In the genomic region with DNA sequence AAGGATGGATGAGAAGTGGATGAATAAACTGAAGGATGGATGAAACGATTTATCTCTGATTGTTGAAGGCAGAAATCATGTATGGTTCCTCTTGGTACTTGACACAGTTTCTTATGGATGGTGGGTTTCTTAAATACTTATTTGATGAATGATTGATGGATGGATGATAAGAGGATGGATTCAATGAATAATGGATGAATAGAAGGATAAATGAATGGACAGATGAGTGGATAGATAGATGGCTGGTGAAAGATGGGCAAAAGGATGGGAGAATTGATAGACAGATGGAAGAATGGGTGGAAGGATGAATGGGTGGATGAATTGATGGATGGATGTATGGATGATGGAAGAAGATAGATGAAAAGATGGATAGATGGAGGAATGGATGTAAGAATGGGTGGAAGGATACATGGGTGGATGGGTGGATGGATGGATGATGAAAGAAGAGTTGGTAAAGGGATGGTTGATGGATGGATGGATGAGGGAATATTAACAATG, we compare ENCODE assay signal across 11 cellular contexts. TPM values are rescaled to one million over a fixed set of nuclear protein-coding genes. Genes with fewer than 3 reads are reported as not detected.
"Had no signal": no experiment of that assay in that cellular context is flagged by ENCODE, and none has a peak within 500 bp of the region (broad histone marks: within the 10 kb centered on the region; RNA-seq: fewer than 3 reads in every experiment).

No MANE protein-coding gene starts in this region.

- FAIRE-seq: H54 had no signal

- H3K4me1 ChIP-seq: HAP-1 had no signal

- H3K9me3 ChIP-seq: HAP-1 had no signal

- H3K4me2 ChIP-seq: GM23338 had no signal

- H2AFZ ChIP-seq: GM23248, GM23338 had no signal

- ATAC-seq: GM23338, HCT116 had no signal

- DNase-seq: GM23248, GOT3, H7, H9, HCEC 1CT, HFFc6 had no signal

- H3K36me3 ChIP-seq: HAP-1 had no signal

- H3K4me3 ChIP-seq: GM23248, GM23338, HAP-1 had no signal

- H3K27ac ChIP-seq: GM23248 had no signal

- H3K9ac ChIP-seq: GM23248 had no signal

RNA-seq across cellular contexts. Expression of gene ELSPBP1, which starts 1.8 kb away (rescaled TPM):
- total RNA-seq: GM23248, GM23338, H7, H9, HFFc6 had no signal
- polyA plus RNA-seq: GM23248, GM23338 had no signal

RNA-seq across cellular contexts. Expression of gene BSPH1, which starts 4.3 kb away (rescaled TPM):
- total RNA-seq: GM23248, GM23338, H4, H7, H9, HFFc6 had no signal
- polyA plus RNA-seq: GM23248, GM23338 had no signal

RNA-seq across cellular contexts. Expression of gene CABP5, which starts 47.6 kb away (rescaled TPM):
- total RNA-seq: GM23248, GM23338, H4, H7, H9, HFFc6 had no signal
- polyA plus RNA-seq: GM23248, GM23338 had no signal
